ENCODE assay signal across 8 cellular contexts in the genomic region with DNA sequence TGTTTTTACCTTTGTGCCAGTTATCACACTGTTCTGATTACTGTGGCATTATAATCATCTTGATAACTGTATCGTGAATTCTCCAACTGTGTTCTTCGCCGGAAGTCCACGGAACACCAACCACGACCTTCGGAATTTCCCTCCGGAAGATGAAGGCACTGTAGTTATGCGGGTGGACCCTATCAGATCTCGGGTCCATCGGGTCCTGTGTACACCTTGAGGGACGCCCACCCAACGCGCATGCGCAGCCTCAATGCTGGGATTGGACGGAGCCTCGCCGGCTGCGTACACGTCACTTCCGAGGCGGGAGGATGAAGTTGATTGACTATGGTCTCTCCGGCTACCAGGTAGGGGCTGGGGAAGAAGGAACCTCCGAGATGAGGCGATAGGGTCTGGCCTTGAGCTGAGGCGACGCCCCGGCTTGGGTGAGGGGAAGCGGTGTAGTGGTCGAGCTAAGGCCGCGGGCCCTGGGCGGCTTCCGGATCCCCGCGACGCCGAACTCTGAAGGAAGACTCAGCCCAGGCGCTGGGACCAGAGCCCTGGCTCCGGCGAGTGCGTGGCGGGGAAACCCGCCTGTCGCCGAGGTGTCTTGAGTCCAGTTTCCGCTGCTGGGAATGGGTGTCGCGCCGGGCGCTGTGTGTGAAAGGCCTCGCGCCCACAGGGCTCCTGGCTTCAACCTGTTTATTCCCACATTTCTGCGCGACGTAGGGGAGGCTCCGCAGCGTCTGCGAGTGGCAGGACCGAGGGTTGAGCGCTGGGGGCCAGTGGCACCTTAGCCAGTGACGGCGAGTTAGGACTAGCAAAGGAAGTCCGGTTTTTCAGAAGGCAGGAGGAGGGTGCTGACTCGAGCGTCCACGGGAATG. TPM values are rescaled to one million over a fixed set of nuclear protein-coding genes. Genes with fewer than 3 reads are reported as not detected.
DNase-seq lines count a peak whose midpoint lies in the region; ATAC-seq, FAIRE-seq and TF ChIP-seq lines count a peak whose summit lies in the region.

A gene with protein sequence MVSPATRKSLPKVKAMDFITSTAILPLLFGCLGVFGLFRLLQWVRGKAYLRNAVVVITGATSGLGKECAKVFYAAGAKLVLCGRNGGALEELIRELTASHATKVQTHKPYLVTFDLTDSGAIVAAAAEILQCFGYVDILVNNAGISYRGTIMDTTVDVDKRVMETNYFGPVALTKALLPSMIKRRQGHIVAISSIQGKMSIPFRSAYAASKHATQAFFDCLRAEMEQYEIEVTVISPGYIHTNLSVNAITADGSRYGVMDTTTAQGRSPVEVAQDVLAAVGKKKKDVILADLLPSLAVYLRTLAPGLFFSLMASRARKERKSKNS (plus strand): TSS at position 320 of the 863 bp plus-strand sequence. CDS start 8 bp downstream, at position 328.

- H3K9me3 ChIP-seq in SU-DHL-6 (ENCODE audit: insufficient read depth, low read length) (no peaks in the 10 kb centered on the region), pancreas (no peaks in the 10 kb centered on the region), tibial artery (no peaks in the 10 kb centered on the region)

- H3K4me3 ChIP-seq in SU-DHL-6 (ENCODE audit: insufficient read depth, low read length, poor library complexity, severe bottlenecking) = peak within 1 kb of the TSS; percentile 90
- peak within 1 kb of the TSS; percentile 56 to 99 (median 79) for H3K4me3 ChIP-seq in pancreas
- peak within 1 kb of the TSS; percentile 68 to 96 for H3K4me3 ChIP-seq in tibial artery

- 0% methylated on average over 66 of the region's 66 CpGs for WGBS in pancreas, 2 donors

- FAIRE-seq in pancreas (lab: Jason Lieb, UNC) = no peak

- H3F3A ChIP-seq in SU-DHL-6 (ENCODE audit: insufficient read depth) = peaks cover 19% of the 10 kb centered on the region; the same call in 1 of the 2 replicates

- H3K4me1 ChIP-seq in pancreas (peaks cover 0 to 8% (median 6%) of the 10 kb centered on the region in 3 donors), tibial artery (peaks cover 0 to 11% (median 10%) of the 10 kb centered on the region in 4 donors)

- H4K20me1 ChIP-seq in SU-DHL-6 (ENCODE audit: low read depth, low read length) = no peaks in the 10 kb centered on the region

- H3K4me2 ChIP-seq in SU-DHL-6 (ENCODE audit: low read depth, low read length, poor library complexity, severe bottlenecking) = peak within 1 kb of the TSS; percentile 99

- H3K27me3 ChIP-seq in SU-DHL-6 (ENCODE audit: low read length) (no peaks in the 10 kb centered on the region), pancreas (no peaks in the 10 kb centered on the region), tibial artery (no peaks in the 10 kb centered on the region)

- peak within 1 kb of the TSS; percentile 97 for H2AFZ ChIP-seq in SU-DHL-6 (ENCODE audit: low read depth, low read length, severe bottlenecking)

- H3K9ac ChIP-seq in SU-DHL-6 (ENCODE audit: low read length) = peak within 1 kb of the TSS; percentile 88

- DNase-seq in NCI-H1105 treated with DMSO at 0.1 percent for 48 hours (lab: John Stamatoyannopoulos, UW) = peak; percentile 98
- peak; percentile 94 for DNase-seq in activated naive CD8-positive, alpha-beta T cell treated with anti-CD3 and anti-CD28 coated beads, Interleukin-2, amount 50 U/mL, for 16 hours (ENCODE audit: low read depth, low spot score)
- DNase-seq in Right ventricle myocardium inferior (ENCODE audit: missing footprints) = peak; percentile 97
- peak; percentile 94 to 99 (median 96) for DNase-seq in pancreas
- DNase-seq in tibial artery = peak; percentile 94 to 96

- peak; percentile 76 for TF ChIP-seq POLR2A in GM10847 (IDR thresholded peaks at IDR 0.05; ENCODE audit: extremely low read depth, insufficient read length)

- intact Hi-C loops in Right ventricle myocardium inferior (cut with DNase I) = loop anchor here (2.0 to 5.0 kb wide), 6 partner anchors 40 to 325 kb away; a partner anchor contains a TSS
- intact Hi-C loops in pancreas (cut with DNase I) = no loop called here
- intact Hi-C loops in tibial artery (cut with DNase I; ENCODE audit: low total_unique reads) = loop anchor here (5.0 to 10.0 kb wide), 4 partner anchors 82 to 148 kb away; a partner anchor contains a TSS

- H3K36me3 ChIP-seq in SU-DHL-6 (ENCODE audit: low read length) (no peaks in the 10 kb centered on the region), pancreas (no peaks in the 10 kb centered on the region), tibial artery (no peaks in the 10 kb centered on the region)

- peak; percentile 96 for ATAC-seq in HG02642 (IDR thresholded peaks at IDR 0.05; ENCODE audit: poor library complexity, unreplicated experiment)
- peak; percentile 96 for ATAC-seq in Right ventricle myocardium inferior
- ATAC-seq in pancreas = peak; percentile 96 to 98 (median 98)

- H3K9me2 ChIP-seq in SU-DHL-6 (replicated peaks; ENCODE audit: insufficient read depth, low read length) = no peaks in the 10 kb centered on the region

- peaks cover 24% of the 10 kb centered on the region for H3K79me2 ChIP-seq in SU-DHL-6 (ENCODE audit: insufficient read depth, low read length)

- H3K27ac ChIP-seq in SU-DHL-6 (ENCODE audit: low read depth, low read length) (peak within 1 kb of the TSS; percentile 58), pancreas (peak within 1 kb of the TSS; percentile 91 to 97 (median 93)), tibial artery (peak within 1 kb of the TSS; percentile 87 to 95)

- TF ChIP-seq CTCF in SU-DHL-6 (IDR thresholded peaks at IDR 0.05; ENCODE audit: insufficient read depth, low read length, poor library complexity, severe bottlenecking) = no peak
- no peak for TF ChIP-seq CTCF in pancreas (IDR thresholded peaks at IDR 0.05)
- no peak for TF ChIP-seq CTCF in tibial artery (IDR thresholded peaks at IDR 0.05)

RNA-seq across cellular contexts. Expression of the gene that starts here (rescaled TPM):
- total RNA-seq in Right ventricle myocardium inferior = 28.4 TPM
- total RNA-seq in pancreas = 10 to 100 TPM in 3 of 6 donors, 1 to 10 TPM in 3; 7.3 to 16.3 (median 9.5) TPM
- 10 to 100 TPM; 21.2 to 30.4 TPM for polyA plus RNA-seq in pancreas

Comparison
In these comparisons a context has a peak if more than half of its experiments do, and no peak if none do; other contexts are left out.
1. Peak in every context shown above with its lines: DNase-seq, ATAC-seq, H3K4me3 ChIP-seq and H3K27ac ChIP-seq.
2. intact Hi-C loops: an anchor here in Right ventricle myocardium inferior (2.0 to 5.0 kb wide) and tibial artery (5.0 to 10.0 kb wide); none called in pancreas.